In the genomic region with DNA sequence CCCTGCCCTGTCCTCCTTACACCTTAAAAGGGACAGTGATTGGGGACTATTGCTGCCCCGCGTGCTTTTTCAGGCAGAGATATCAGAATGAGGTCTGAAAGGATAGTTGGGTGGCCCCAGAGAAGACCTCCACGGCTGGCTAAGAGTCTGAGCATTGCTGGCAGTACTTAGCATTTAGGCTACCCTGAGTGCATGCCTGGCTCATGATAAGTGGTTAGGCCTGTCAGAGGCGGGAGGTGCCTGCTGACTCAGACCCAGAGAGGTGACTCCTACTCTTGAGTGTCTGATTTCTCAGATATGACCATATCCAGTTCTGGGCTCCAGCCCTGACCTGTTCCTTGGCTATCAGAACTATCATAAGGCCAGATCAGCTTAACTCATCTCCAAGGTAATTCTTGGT, we compare ENCODE assay signal across 8 cellular contexts.
DNase-seq lines count a peak whose midpoint lies in the region; ATAC-seq and TF ChIP-seq lines count a peak whose summit lies in the region.

No MANE protein-coding gene starts in this region.

- no peaks in the 10 kb centered on the region for H3F3A ChIP-seq in GM23338 (replicated peaks; ENCODE audit: low read depth)

- DNase-seq in DMS53 (lab: John Stamatoyannopoulos, UW), result peak; percentile 95
- no peak for DNase-seq in GM23338 (ENCODE audit: low spot score)
- DNase-seq in M059J (ENCODE audit: low read depth), result peak; percentile 97
- peak; percentile 81 to 93 for DNase-seq in cardiac fibroblast (ENCODE audit: low read depth in 2 of 2)
- no peak for DNase-seq in natural killer cell treated with Interleukin-12 subunit alpha and Interleukin-12 subunit beta and Interleukin-15 and Interleukin-18, amount 100 ng/mL, for 72 hours (ENCODE audit: low spot score)
- DNase-seq in GM20000 (ENCODE audit: low spot score), result no peak
- DNase-seq in NCI-H524 treated with DMSO at 0.1 percent for 48 hours (lab: John Stamatoyannopoulos, UW), result no peak
- DNase-seq in activated CD4-positive, alpha-beta T cell treated with anti-CD3 and anti-CD28 coated beads, Interleukin-2, amount 10 ng/mL, durations not matched to agents 7 days and 5 days, result no peak

- H3K4me1 Mint-ChIP-seq in GM23338, result peaks cover 67% of the 10 kb centered on the region
- H3K4me1 Mint-ChIP-seq in natural killer cell treated with Interleukin-12 subunit alpha and Interleukin-12 subunit beta and Interleukin-15 and Interleukin-18, amount 100 ng/mL, for 72 hours (ENCODE audit: low read depth in 2 of 2), result peaks cover 22 to 32% of the 10 kb centered on the region in 2 donors
- no peaks in the 10 kb centered on the region for H3K4me1 Mint-ChIP-seq in activated CD4-positive, alpha-beta T cell treated with anti-CD3 and anti-CD28 coated beads, Interleukin-2, amount 10 ng/mL, durations not matched to agents 7 days and 5 days

- peak overlapping the region; percentile 59 for H3K27ac Mint-ChIP-seq in GM23338
- no peak overlapping the region for H3K27ac Mint-ChIP-seq in natural killer cell treated with Interleukin-12 subunit alpha and Interleukin-12 subunit beta and Interleukin-15 and Interleukin-18, amount 100 ng/mL, for 72 hours
- no peak overlapping the region for H3K27ac Mint-ChIP-seq in activated CD4-positive, alpha-beta T cell treated with anti-CD3 and anti-CD28 coated beads, Interleukin-2, amount 10 ng/mL, durations not matched to agents 7 days and 5 days

- no peak overlapping the region for H2AFZ ChIP-seq in GM23338

- no peak overlapping the region for H3K4me3 ChIP-seq in GM23338
- H3K4me3 ChIP-seq in cardiac fibroblast (replicated peaks in 1 of 2; ENCODE audit: low read depth in 2 of 2, low read length in 2 of 2), result no peak overlapping the region

- no peak overlapping the region for H3K4me2 ChIP-seq in GM23338

- H3K36me3 ChIP-seq in GM23338 (ENCODE audit: insufficient read depth), result no peaks in the 10 kb centered on the region

- H3K9me3 Mint-ChIP-seq in GM23338, result no peaks in the 10 kb centered on the region
- no peaks in the 10 kb centered on the region for H3K9me3 Mint-ChIP-seq in natural killer cell treated with Interleukin-12 subunit alpha and Interleukin-12 subunit beta and Interleukin-15 and Interleukin-18, amount 100 ng/mL, for 72 hours
- no peaks in the 10 kb centered on the region for H3K9me3 Mint-ChIP-seq in activated CD4-positive, alpha-beta T cell treated with anti-CD3 and anti-CD28 coated beads, Interleukin-2, amount 10 ng/mL, durations not matched to agents 7 days and 5 days

- H3K27me3 Mint-ChIP-seq in GM23338 (ENCODE audit: insufficient read depth, low read depth, poor library complexity), result peaks cover 11% of the 10 kb centered on the region
- H3K27me3 Mint-ChIP-seq in natural killer cell treated with Interleukin-12 subunit alpha and Interleukin-12 subunit beta and Interleukin-15 and Interleukin-18, amount 100 ng/mL, for 72 hours, result peaks cover 38 to 50% of the 10 kb centered on the region in 2 donors
- H3K27me3 Mint-ChIP-seq in activated CD4-positive, alpha-beta T cell treated with anti-CD3 and anti-CD28 coated beads, Interleukin-2, amount 10 ng/mL, durations not matched to agents 7 days and 5 days, result peaks cover 4% of the 10 kb centered on the region

- CTCF ChIA-PET in activated CD4-positive, alpha-beta T cell treated with anti-CD3 and anti-CD28 coated beads, Interleukin-2, amount 10 ng/mL, durations not matched to agents 7 days and 5 days (lab: Charles Lee), result no interaction called here

- H3K27ac ChIP-seq in GM23338 (ENCODE audit: low read depth), result peak overlapping the region; percentile 48

- peaks cover 84% of the 10 kb centered on the region for H3K79me2 ChIP-seq in GM23338 (replicated peaks; ENCODE audit: insufficient read depth)

- H3K9me2 ChIP-seq in GM23338 (ENCODE audit: insufficient read depth), result no peaks in the 10 kb centered on the region

- H3K27me3 ChIP-seq in GM23338 (ENCODE audit: insufficient read depth), result no peaks in the 10 kb centered on the region

- ATAC-seq in GM23338, result peak; percentile 62
- ATAC-seq in natural killer cell treated with Interleukin-12 subunit alpha and Interleukin-12 subunit beta and Interleukin-15 and Interleukin-18, amount 100 ng/mL, for 72 hours, result peak; percentile 74 to 84

- peaks cover 6% of the 10 kb centered on the region; the same call in 1 of the 2 replicates for H4K20me1 ChIP-seq in GM23338 (replicated peaks; ENCODE audit: insufficient read depth)

- no peak overlapping the region for H3K4me3 Mint-ChIP-seq in GM23338
- no peak overlapping the region for H3K4me3 Mint-ChIP-seq in natural killer cell treated with Interleukin-12 subunit alpha and Interleukin-12 subunit beta and Interleukin-15 and Interleukin-18, amount 100 ng/mL, for 72 hours
- H3K4me3 Mint-ChIP-seq in activated CD4-positive, alpha-beta T cell treated with anti-CD3 and anti-CD28 coated beads, Interleukin-2, amount 10 ng/mL, durations not matched to agents 7 days and 5 days, result no peak overlapping the region

- H3K36me3 Mint-ChIP-seq in GM23338 (ENCODE audit: low read depth), result peaks cover 6% of the 10 kb centered on the region; the same call in 2 of the 3 replicates
- H3K36me3 Mint-ChIP-seq in natural killer cell treated with Interleukin-12 subunit alpha and Interleukin-12 subunit beta and Interleukin-15 and Interleukin-18, amount 100 ng/mL, for 72 hours, result peaks cover 4% of the 10 kb centered on the region
- H3K36me3 Mint-ChIP-seq in activated CD4-positive, alpha-beta T cell treated with anti-CD3 and anti-CD28 coated beads, Interleukin-2, amount 10 ng/mL, durations not matched to agents 7 days and 5 days (ENCODE audit: low read depth), result no peaks in the 10 kb centered on the region

- peaks cover 51% of the 10 kb centered on the region for H3K4me1 ChIP-seq in GM23338 (ENCODE audit: insufficient read depth)

- TF ChIP-seq CTCF in GM23338 (conservative IDR thresholded peaks at IDR 0.05; ENCODE audit: low read depth in 2 of 2) (no peak), cardiac fibroblast (IDR thresholded peaks at IDR 0.05; ENCODE audit: low read depth, low read length) (no peak), GM20000 (IDR thresholded peaks at IDR 0.05; ENCODE audit: extremely low read depth, missing control alignments) (no peak)

- POLR2A ChIA-PET in activated CD4-positive, alpha-beta T cell treated with anti-CD3 and anti-CD28 coated beads, Interleukin-2, amount 10 ng/mL, durations not matched to agents 7 days and 5 days (lab: Charles Lee), result no interaction called here

TF ChIP-seq in GM23338, 12 proteins besides CTCF, POLR2A, EP300 and RAD21 (continues in another document):
- no peak for TF ChIP-seq EZH2phosphoT487 (IDR thresholded peaks at IDR 0.05; ENCODE audit: unreplicated experiment)
- TF ChIP-seq, protein P1, sequence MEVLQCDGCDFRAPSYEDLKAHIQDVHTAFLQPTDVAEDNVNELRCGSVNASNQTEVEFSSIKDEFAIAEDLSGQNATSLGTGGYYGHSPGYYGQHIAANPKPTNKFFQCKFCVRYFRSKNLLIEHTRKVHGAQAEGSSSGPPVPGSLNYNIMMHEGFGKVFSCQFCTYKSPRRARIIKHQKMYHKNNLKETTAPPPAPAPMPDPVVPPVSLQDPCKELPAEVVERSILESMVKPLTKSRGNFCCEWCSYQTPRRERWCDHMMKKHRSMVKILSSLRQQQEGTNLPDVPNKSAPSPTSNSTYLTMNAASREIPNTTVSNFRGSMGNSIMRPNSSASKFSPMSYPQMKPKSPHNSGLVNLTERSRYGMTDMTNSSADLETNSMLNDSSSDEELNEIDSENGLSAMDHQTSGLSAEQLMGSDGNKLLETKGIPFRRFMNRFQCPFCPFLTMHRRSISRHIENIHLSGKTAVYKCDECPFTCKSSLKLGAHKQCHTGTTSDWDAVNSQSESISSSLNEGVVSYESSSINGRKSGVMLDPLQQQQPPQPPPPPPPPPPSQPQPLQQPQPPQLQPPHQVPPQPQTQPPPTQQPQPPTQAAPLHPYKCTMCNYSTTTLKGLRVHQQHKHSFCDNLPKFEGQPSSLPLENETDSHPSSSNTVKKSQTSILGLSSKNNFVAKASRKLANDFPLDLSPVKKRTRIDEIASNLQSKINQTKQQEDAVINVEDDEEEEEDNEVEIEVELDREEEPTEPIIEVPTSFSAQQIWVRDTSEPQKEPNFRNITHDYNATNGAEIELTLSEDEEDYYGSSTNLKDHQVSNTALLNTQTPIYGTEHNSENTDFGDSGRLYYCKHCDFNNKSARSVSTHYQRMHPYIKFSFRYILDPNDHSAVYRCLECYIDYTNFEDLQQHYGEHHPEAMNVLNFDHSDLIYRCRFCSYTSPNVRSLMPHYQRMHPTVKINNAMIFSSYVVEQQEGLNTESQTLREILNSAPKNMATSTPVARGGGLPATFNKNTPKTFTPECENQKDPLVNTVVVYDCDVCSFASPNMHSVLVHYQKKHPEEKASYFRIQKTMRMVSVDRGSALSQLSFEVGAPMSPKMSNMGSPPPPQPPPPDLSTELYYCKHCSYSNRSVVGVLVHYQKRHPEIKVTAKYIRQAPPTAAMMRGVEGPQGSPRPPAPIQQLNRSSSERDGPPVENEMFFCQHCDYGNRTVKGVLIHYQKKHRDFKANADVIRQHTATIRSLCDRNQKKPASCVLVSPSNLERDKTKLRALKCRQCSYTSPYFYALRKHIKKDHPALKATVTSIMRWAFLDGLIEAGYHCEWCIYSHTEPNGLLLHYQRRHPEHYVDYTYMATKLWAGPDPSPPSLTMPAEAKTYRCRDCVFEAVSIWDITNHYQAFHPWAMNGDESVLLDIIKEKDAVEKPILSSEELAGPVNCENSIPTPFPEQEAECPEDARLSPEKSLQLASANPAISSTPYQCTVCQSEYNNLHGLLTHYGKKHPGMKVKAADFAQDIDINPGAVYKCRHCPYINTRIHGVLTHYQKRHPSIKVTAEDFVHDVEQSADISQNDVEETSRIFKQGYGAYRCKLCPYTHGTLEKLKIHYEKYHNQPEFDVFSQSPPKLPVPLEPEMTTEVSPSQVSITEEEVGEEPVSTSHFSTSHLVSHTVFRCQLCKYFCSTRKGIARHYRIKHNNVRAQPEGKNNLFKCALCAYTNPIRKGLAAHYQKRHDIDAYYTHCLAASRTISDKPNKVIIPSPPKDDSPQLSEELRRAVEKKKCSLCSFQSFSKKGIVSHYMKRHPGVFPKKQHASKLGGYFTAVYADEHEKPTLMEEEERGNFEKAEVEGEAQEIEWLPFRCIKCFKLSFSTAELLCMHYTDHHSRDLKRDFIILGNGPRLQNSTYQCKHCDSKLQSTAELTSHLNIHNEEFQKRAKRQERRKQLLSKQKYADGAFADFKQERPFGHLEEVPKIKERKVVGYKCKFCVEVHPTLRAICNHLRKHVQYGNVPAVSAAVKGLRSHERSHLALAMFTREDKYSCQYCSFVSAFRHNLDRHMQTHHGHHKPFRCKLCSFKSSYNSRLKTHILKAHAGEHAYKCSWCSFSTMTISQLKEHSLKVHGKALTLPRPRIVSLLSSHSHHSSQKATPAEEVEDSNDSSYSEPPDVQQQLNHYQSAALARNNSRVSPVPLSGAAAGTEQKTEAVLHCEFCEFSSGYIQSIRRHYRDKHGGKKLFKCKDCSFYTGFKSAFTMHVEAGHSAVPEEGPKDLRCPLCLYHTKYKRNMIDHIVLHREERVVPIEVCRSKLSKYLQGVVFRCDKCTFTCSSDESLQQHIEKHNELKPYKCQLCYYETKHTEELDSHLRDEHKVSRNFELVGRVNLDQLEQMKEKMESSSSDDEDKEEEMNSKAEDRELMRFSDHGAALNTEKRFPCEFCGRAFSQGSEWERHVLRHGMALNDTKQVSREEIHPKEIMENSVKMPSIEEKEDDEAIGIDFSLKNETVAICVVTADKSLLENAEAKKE (CRISPR knock-in tag; IDR thresholded peaks at IDR 0.05), result no peak
- no peak for TF ChIP-seq NANOG (IDR thresholded peaks at IDR 0.05; ENCODE audit: borderline replicate concordance)

Comparison
In these comparisons a context has a peak if more than half of its experiments do, and no peak if none do; other contexts are left out.
1. DNase-seq: peak in DMS53 (single experiment), M059J (single experiment) and cardiac fibroblast (2 of 2); none in GM23338 (single experiment), natural killer cell treated with Interleukin-12 subunit alpha and Interleukin-12 subunit beta and Interleukin-15 and Interleukin-18, amount 100 ng/mL, for 72 hours (single experiment), GM20000 (single experiment), NCI-H524 treated with DMSO at 0.1 percent for 48 hours (single experiment) and activated CD4-positive, alpha-beta T cell treated with anti-CD3 and anti-CD28 coated beads, Interleukin-2, amount 10 ng/mL, durations not matched to agents 7 days and 5 days (single experiment).